In the genomic region with DNA sequence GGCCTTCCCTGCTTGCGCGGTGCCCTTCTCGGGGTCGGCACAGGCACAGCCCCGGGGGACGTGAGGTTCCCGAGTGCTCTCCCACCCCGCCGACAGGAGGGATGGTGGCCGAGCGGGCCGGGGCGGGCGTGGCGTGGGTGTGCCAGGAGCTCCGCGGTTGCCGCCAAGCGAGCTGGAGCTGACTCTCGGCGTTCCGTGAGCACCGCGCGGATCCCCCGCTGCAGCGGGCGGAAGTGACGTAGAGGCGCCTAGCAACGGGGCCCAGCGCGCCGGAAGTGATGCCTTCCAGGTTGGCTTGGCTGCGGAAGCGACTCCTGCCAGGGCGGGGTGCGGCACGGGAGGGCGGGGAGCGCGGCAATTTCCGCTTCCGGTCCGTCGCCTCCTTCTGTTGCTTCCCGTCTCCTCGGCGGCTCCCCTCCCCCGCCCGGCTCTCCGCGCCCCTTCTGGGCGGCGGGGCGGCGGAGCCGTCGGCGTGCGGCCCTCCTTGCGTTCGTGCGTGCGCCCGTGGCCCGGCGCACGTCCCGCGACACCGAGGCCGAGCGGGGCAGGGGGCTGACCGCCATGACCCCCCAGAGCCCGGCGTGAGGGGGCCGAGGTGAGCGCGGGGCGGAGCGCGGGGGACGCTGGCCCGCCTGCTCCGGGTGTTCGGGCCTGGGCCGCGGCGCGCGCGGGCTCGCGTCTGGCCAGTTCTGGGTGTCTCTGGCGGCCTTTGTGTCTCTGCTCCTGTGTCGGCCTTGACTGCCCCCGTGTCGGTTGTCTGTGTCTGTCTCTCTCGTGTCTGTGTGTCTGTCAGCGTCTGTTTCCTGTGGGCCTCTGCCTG, we compare ENCODE assay signal across 8 cellular contexts. TPM values are rescaled to one million over a fixed set of nuclear protein-coding genes. Genes with fewer than 3 reads are reported as not detected.
DNase-seq lines count a peak whose midpoint lies in the region; ATAC-seq and TF ChIP-seq lines count a peak whose summit lies in the region.

A gene (plus strand): TSS at position 386 of the 820 bp plus-strand sequence. CDS start 3,402 bp downstream, outside the sequence.

- H3K36me3 ChIP-seq in BLaER1 = peaks cover 52% of the 10 kb centered on the region

- peaks cover 94% of the 10 kb centered on the region for H4K20me1 ChIP-seq in BLaER1

- H3K36me3 Mint-ChIP-seq in activated CD4-positive, alpha-beta T cell treated with anti-CD3 and anti-CD28 coated beads, Interleukin-2, amount 10 ng/mL, durations not matched to agents 7 days and 5 days (ENCODE audit: low read depth) = peaks cover 45% of the 10 kb centered on the region

- peak within 1 kb of the TSS; percentile 98 for H3K4me2 ChIP-seq in BLaER1

- no peak for TF ChIP-seq CTCF in coronary artery (IDR thresholded peaks at IDR 0.05)

- ATAC-seq in GM19351 (IDR thresholded peaks at IDR 0.05; ENCODE audit: unreplicated experiment) (peak; percentile 58), HG03520 (IDR thresholded peaks at IDR 0.05; ENCODE audit: unreplicated experiment) (peak; percentile 69)

- H3K27me3 Mint-ChIP-seq in activated CD4-positive, alpha-beta T cell treated with anti-CD3 and anti-CD28 coated beads, Interleukin-2, amount 10 ng/mL, durations not matched to agents 7 days and 5 days = no peaks in the 10 kb centered on the region

- H3K4me3 Mint-ChIP-seq in activated CD4-positive, alpha-beta T cell treated with anti-CD3 and anti-CD28 coated beads, Interleukin-2, amount 10 ng/mL, durations not matched to agents 7 days and 5 days = peak within 1 kb of the TSS; percentile 94

- H3K27me3 ChIP-seq in BLaER1 = no peaks in the 10 kb centered on the region

- peaks cover 81% of the 10 kb centered on the region for H3K4me1 ChIP-seq in BLaER1

- DNase-seq in NCI-H69 (lab: John Stamatoyannopoulos, UW) (peak; percentile 99), coronary artery (ENCODE audit: low spot score) (peak; percentile 96), left kidney (ENCODE audit: low read depth, low spot score) (peak; percentile 99)
- DNase-seq in activated CD4-positive, alpha-beta T cell treated with anti-CD3 and anti-CD28 coated beads, Interleukin-2, amount 10 ng/mL, durations not matched to agents 7 days and 5 days = peak; percentile 98
- DNase-seq in stimulated activated CD4-positive, alpha-beta T cell treated with anti-CD3 and anti-CD28 coated beads, Interleukin-1b, Interleukin-23, amount 100 ng/mL, for 48 hours = peak; percentile 98

- POLR2A ChIA-PET in activated CD4-positive, alpha-beta T cell treated with anti-CD3 and anti-CD28 coated beads, Interleukin-2, amount 10 ng/mL, durations not matched to agents 7 days and 5 days (lab: Charles Lee) = no interaction called here

- H3K9me3 ChIP-seq in BLaER1 = no peaks in the 10 kb centered on the region

- H3K9ac ChIP-seq in BLaER1 = peak within 1 kb of the TSS; percentile 99

- no peaks in the 10 kb centered on the region for H3K9me3 Mint-ChIP-seq in activated CD4-positive, alpha-beta T cell treated with anti-CD3 and anti-CD28 coated beads, Interleukin-2, amount 10 ng/mL, durations not matched to agents 7 days and 5 days

- H3K27ac Mint-ChIP-seq in activated CD4-positive, alpha-beta T cell treated with anti-CD3 and anti-CD28 coated beads, Interleukin-2, amount 10 ng/mL, durations not matched to agents 7 days and 5 days = peak within 1 kb of the TSS; percentile 90

- CTCF ChIA-PET in activated CD4-positive, alpha-beta T cell treated with anti-CD3 and anti-CD28 coated beads, Interleukin-2, amount 10 ng/mL, durations not matched to agents 7 days and 5 days (lab: Charles Lee) = interaction anchor here (0.8 kb wide), 1 partner anchor 17 kb away, joined by 3 read pairs; no protein-coding TSS in a partner anchor

- peak within 1 kb of the TSS; percentile 98 for H3K4me3 ChIP-seq in BLaER1
- peak within 1 kb of the TSS; percentile 99 for H3K4me3 ChIP-seq in coronary artery

- H3K4me1 Mint-ChIP-seq in activated CD4-positive, alpha-beta T cell treated with anti-CD3 and anti-CD28 coated beads, Interleukin-2, amount 10 ng/mL, durations not matched to agents 7 days and 5 days = peaks cover 57% of the 10 kb centered on the region

- H3K27ac ChIP-seq in BLaER1 = peak within 1 kb of the TSS; percentile 98
- H3K27ac ChIP-seq in coronary artery = peak within 1 kb of the TSS; percentile 82 to 98

RNA-seq across cellular contexts. Expression of the gene that starts here (rescaled TPM):
- 10 to 100 TPM; 50.8 to 64.2 TPM for total RNA-seq in activated CD4-positive, alpha-beta T cell treated with anti-CD3 and anti-CD28 coated beads, Interleukin-2, amount 10 ng/mL, durations not matched to agents 7 days and 5 days

Comparison
In these comparisons a context has a peak if more than half of its experiments do, and no peak if none do; other contexts are left out.
1. Peak in every context shown above with its lines: DNase-seq, ATAC-seq, H3K4me3 ChIP-seq and H3K27ac ChIP-seq.